ENCODE assay signal across 8 cellular contexts in genomic region chr2:73071452-73072399, GRCh38. TPM values are rescaled to one million over a fixed set of nuclear protein-coding genes. Genes with fewer than 3 reads are reported as not detected.
DNase-seq lines count a peak whose midpoint lies in the region; ATAC-seq and TF ChIP-seq lines count a peak whose summit lies in the region.

A gene with protein sequence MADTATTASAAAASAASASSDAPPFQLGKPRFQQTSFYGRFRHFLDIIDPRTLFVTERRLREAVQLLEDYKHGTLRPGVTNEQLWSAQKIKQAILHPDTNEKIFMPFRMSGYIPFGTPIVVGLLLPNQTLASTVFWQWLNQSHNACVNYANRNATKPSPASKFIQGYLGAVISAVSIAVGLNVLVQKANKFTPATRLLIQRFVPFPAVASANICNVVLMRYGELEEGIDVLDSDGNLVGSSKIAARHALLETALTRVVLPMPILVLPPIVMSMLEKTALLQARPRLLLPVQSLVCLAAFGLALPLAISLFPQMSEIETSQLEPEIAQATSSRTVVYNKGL (minus strand): TSS chr2:73071712. CDS start chr2:73071705, 7 bp downstream.

- H3K4ac ChIP-seq in trophoblast cell (ENCODE audit: low read depth, low read length): peak within 1 kb of the TSS; percentile 71

- peak within 1 kb of the TSS; percentile 58 for H3K27ac ChIP-seq in cardiac muscle cell
- H3K27ac ChIP-seq in trophoblast cell (ENCODE audit: low read depth, low read length): peak within 1 kb of the TSS; percentile 34

- no peaks in the 10 kb centered on the region for H3K9me3 ChIP-seq in cardiac muscle cell (ENCODE audit: low read depth)
- H3K9me3 ChIP-seq in trophoblast cell (ENCODE audit: insufficient read depth, low read depth, low read length): no peaks in the 10 kb centered on the region

- ATAC-seq in HG02759 (IDR thresholded peaks at IDR 0.05; ENCODE audit: unreplicated experiment): peak; percentile 79
- peak; percentile 77 for ATAC-seq in activated naive CD8-positive, alpha-beta T cell treated with anti-CD3 and anti-CD28 coated beads, Interleukin-2, amount 50 U/mL, for 24 hours

- H2AK5ac ChIP-seq in trophoblast cell (ENCODE audit: low read length): peak within 1 kb of the TSS; percentile 55

- TF ChIP-seq CTCF in GM12865 (IDR thresholded peaks at IDR 0.05; ENCODE audit: insufficient read depth, low read depth, low read length, missing control alignments) (no peak), cardiac muscle cell (IDR thresholded peaks at IDR 0.05; ENCODE audit: low read depth, low read length) (peak; percentile 15), type B pancreatic cell (conservative IDR thresholded peaks at IDR 0.05) (peak; percentile 38)

- H3K4me3 ChIP-seq in GM12865 (ENCODE audit: low read depth, low read length) (peak within 1 kb of the TSS; percentile 67), cardiac muscle cell (peak within 1 kb of the TSS; percentile 74), trophoblast cell (ENCODE audit: low read depth, low read length) (peak within 1 kb of the TSS; percentile 80)

- H3K4me3 Mint-ChIP-seq in activated naive CD8-positive, alpha-beta T cell treated with anti-CD3 and anti-CD28 coated beads, Interleukin-2, amount 50 U/mL, for 24 hours: peak within 1 kb of the TSS; percentile 87
- peak within 1 kb of the TSS; percentile 86 for H3K4me3 Mint-ChIP-seq in type B pancreatic cell

- H4K91ac ChIP-seq in trophoblast cell (ENCODE audit: low read depth, low read length): peak within 1 kb of the TSS; percentile 90

- H2BK120ac ChIP-seq in trophoblast cell (ENCODE audit: insufficient read depth, low read length, poor library complexity): peak within 1 kb of the TSS; percentile 79

- H3K36me3 Mint-ChIP-seq in activated naive CD8-positive, alpha-beta T cell treated with anti-CD3 and anti-CD28 coated beads, Interleukin-2, amount 50 U/mL, for 24 hours (ENCODE audit: low read depth): no peaks in the 10 kb centered on the region
- H3K36me3 Mint-ChIP-seq in type B pancreatic cell: peaks cover 8% of the 10 kb centered on the region

- peaks cover 11% of the 10 kb centered on the region for H3K79me2 ChIP-seq in trophoblast cell (ENCODE audit: control insufficient read depth, insufficient read depth, low read length, poor library complexity)

- DNase-seq in GM12865 (ENCODE audit: low read depth) (peak; percentile 95), NCI-H1417 treated with DMSO at 0.1 percent for 48 hours (lab: John Stamatoyannopoulos, UW) (peak; percentile 88), SW480 (ENCODE audit: low spot score) (peak; percentile 94), cardiac muscle cell (ENCODE audit: low read depth in 1 of 2, low spot score in 1 of 2) (peak; percentile 95 to 96), trophoblast cell (peak; percentile 80 to 89), type B pancreatic cell (ENCODE audit: extremely low spot score, unreplicated experiment) (peak; percentile 94)
- peak; percentile 90 for DNase-seq in activated naive CD8-positive, alpha-beta T cell treated with anti-CD3 and anti-CD28 coated beads, Interleukin-2, amount 50 U/mL, for 24 hours

- no peak within 1 kb of the TSS for H3K23ac ChIP-seq in trophoblast cell (ENCODE audit: low read length)

- H3K14ac ChIP-seq in trophoblast cell (ENCODE audit: low read length): peak within 1 kb of the TSS; percentile 75

- H3K36me3 ChIP-seq in cardiac muscle cell (no peaks in the 10 kb centered on the region), trophoblast cell (ENCODE audit: control insufficient read depth in 1 of 2, insufficient read depth in 2 of 2, low read length in 2 of 2) (peaks cover 2% of the 10 kb centered on the region in 2 experiments)

- H3K27ac Mint-ChIP-seq in activated naive CD8-positive, alpha-beta T cell treated with anti-CD3 and anti-CD28 coated beads, Interleukin-2, amount 50 U/mL, for 24 hours: peak within 1 kb of the TSS; percentile 92
- H3K27ac Mint-ChIP-seq in type B pancreatic cell: peak within 1 kb of the TSS; percentile 93

- H3K4me1 ChIP-seq in cardiac muscle cell (ENCODE audit: low read depth) (peaks cover 10% of the 10 kb centered on the region), trophoblast cell (ENCODE audit: control insufficient read depth in 1 of 2, insufficient read depth in 2 of 2, low read length in 2 of 2) (peaks cover 11% of the 10 kb centered on the region in 2 experiments)

- H2BK5ac ChIP-seq in trophoblast cell (ENCODE audit: low read depth, low read length, poor library complexity): peak within 1 kb of the TSS; percentile 86

- H3K4me2 ChIP-seq in trophoblast cell (ENCODE audit: low read length): peak within 1 kb of the TSS; percentile 94

- H3K27me3 ChIP-seq in cardiac muscle cell (peaks cover 4% of the 10 kb centered on the region), trophoblast cell (ENCODE audit: insufficient read depth, low read length) (no peaks in the 10 kb centered on the region)

- H2BK12ac ChIP-seq in trophoblast cell (ENCODE audit: low read length): peak within 1 kb of the TSS; percentile 4

- H3K9me3 Mint-ChIP-seq in activated naive CD8-positive, alpha-beta T cell treated with anti-CD3 and anti-CD28 coated beads, Interleukin-2, amount 50 U/mL, for 24 hours: no peaks in the 10 kb centered on the region
- no peaks in the 10 kb centered on the region for H3K9me3 Mint-ChIP-seq in type B pancreatic cell

- peak within 1 kb of the TSS; percentile 61 for H3K9ac ChIP-seq in trophoblast cell (ENCODE audit: low read length)

- H4K12ac ChIP-seq in trophoblast cell (ENCODE audit: low read depth, low read length): peak within 1 kb of the TSS; percentile 86

- H4K8ac ChIP-seq in trophoblast cell (ENCODE audit: low read depth, low read length): peak within 1 kb of the TSS; percentile 81

- WGBS in trophoblast cell (ENCODE audit: extremely low coverage, insufficient coverage, insufficient read length): no CpG with 5 or more reads among the region's 69 CpGs

- H3K4me1 Mint-ChIP-seq in activated naive CD8-positive, alpha-beta T cell treated with anti-CD3 and anti-CD28 coated beads, Interleukin-2, amount 50 U/mL, for 24 hours: peaks cover 28% of the 10 kb centered on the region
- peaks cover 30% of the 10 kb centered on the region for H3K4me1 Mint-ChIP-seq in type B pancreatic cell (ENCODE audit: unreplicated experiment)

- no peaks in the 10 kb centered on the region for H3K27me3 Mint-ChIP-seq in activated naive CD8-positive, alpha-beta T cell treated with anti-CD3 and anti-CD28 coated beads, Interleukin-2, amount 50 U/mL, for 24 hours
- no peaks in the 10 kb centered on the region for H3K27me3 Mint-ChIP-seq in type B pancreatic cell

- H3K18ac ChIP-seq in trophoblast cell (ENCODE audit: low read length): peak within 1 kb of the TSS; percentile 94

- peak within 1 kb of the TSS; percentile 84 for H2AFZ ChIP-seq in trophoblast cell (ENCODE audit: insufficient read depth, low read length, poor library complexity)

- peaks cover 15% of the 10 kb centered on the region for H3K79me1 ChIP-seq in trophoblast cell (ENCODE audit: low read length)

RNA-seq across cellular contexts. Expression of the gene that starts here (rescaled TPM):
- total RNA-seq in cardiac muscle cell (13.5 and 15.6 TPM in 2 replicates), type B pancreatic cell (ENCODE audit: low replicate concordance) (15.0 and 27.3 TPM in 2 replicates)
- 7.0 and 11.4 TPM in 2 replicates for polyA plus RNA-seq in cardiac muscle cell
- polyA plus RNA-seq in trophoblast cell (2013): 9.5 and 13.2 TPM in 2 replicates

Comparison
In these comparisons a context has a peak if more than half of its experiments do, and no peak if none do; other contexts are left out.
1. Peak in every context shown above with its lines: DNase-seq, ATAC-seq, H3K4me3 ChIP-seq and H3K27ac ChIP-seq.